13 cellular contexts compared by ENCODE assay signal in the genomic region with DNA sequence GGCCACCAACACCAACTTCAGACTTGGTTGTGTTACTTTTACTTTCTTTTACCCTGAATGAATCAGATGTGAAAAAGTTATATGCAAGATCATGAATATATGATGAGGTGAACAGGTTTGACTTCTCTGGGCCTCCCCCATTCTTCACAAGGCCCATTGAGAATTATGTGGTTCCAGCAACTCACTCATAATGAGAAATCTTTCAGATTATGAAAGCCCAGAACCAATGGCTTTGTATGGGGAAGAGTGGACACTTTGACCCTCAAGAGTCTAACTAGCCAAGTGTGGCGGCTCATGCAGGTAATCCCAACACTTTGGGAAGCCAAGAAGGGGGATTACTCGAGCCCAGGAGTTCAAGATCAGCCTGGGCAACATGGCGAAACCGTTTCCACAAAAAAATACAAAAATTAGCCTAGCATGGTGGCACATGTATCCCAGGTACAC. TPM values are rescaled to one million over a fixed set of nuclear protein-coding genes. Genes with fewer than 3 reads are reported as not detected.
DNase-seq lines count a peak whose midpoint lies in the region; ATAC-seq, FAIRE-seq and TF ChIP-seq lines count a peak whose summit lies in the region.
"Had no signal": no experiment of that assay in that cellular context is flagged by ENCODE, and none has a peak within 500 bp of the region (broad histone marks: within the 10 kb centered on the region; RNA-seq: fewer than 3 reads in every experiment).

No MANE protein-coding gene starts in this region.

- H3K56ac ChIP-seq in H9 (ENCODE audit: insufficient read length, low read depth, low read length): no peak overlapping the region

- no peak overlapping the region for H2AFZ ChIP-seq in H9 (ENCODE audit: low read length)

- H3K4me3 Mint-ChIP-seq in T-helper 17 cell (no peak overlapping the region), H9 (no peak overlapping the region)

- H3K79me1 ChIP-seq in H9 (ENCODE audit: insufficient read depth, low read depth, low read length, poor library complexity, severe bottlenecking): no peaks in the 10 kb centered on the region

- no peak overlapping the region for H3K27ac ChIP-seq in H9 (ENCODE audit: insufficient read length, low read depth, low read length)
- H3K27ac ChIP-seq: heart right ventricle, RWPE1, thyroid gland had no signal

- no peak overlapping the region for H2BK15ac ChIP-seq in H9 (ENCODE audit: low read depth, low read length)

- H3K36me3 Mint-ChIP-seq in T-helper 17 cell (ENCODE audit: low read depth) (no peaks in the 10 kb centered on the region), H9 (ENCODE audit: insufficient read depth in 1 of 3, low read depth in 3 of 3) (no peaks in the 10 kb centered on the region)

- no peaks in the 10 kb centered on the region for H3K9me3 ChIP-seq in T-helper 17 cell (ENCODE audit: control insufficient read depth, low read length, poor library complexity, severe bottlenecking)
- no peaks in the 10 kb centered on the region for H3K9me3 ChIP-seq in H9 (ENCODE audit: control insufficient read depth, low read depth, low read length)
- H3K9me3 ChIP-seq: heart right ventricle, thyroid gland had no signal

- no peak for TF ChIP-seq POLR2A in GM12892 (IDR thresholded peaks at IDR 0.05; ENCODE audit: low read depth, low read length)

- FAIRE-seq in GM12892 (lab: Jason Lieb, UNC): peak; percentile 85
- FAIRE-seq: H1 had no signal

- no peak overlapping the region for H3K9ac ChIP-seq in H9 (ENCODE audit: extremely low read depth, insufficient read length, low read length)

- H3K27ac Mint-ChIP-seq in T-helper 17 cell (peak overlapping the region; percentile 51), H9 (no peak overlapping the region)

- ATAC-seq in GM19035 (IDR thresholded peaks at IDR 0.05; ENCODE audit: unreplicated experiment): peak; percentile 65
- peak; percentile 84 for ATAC-seq in HG02870 (IDR thresholded peaks at IDR 0.05; ENCODE audit: unreplicated experiment)
- ATAC-seq in T-helper 17 cell: no peak
- ATAC-seq: heart right ventricle had no signal

- H4K20me1 ChIP-seq in H9 (ENCODE audit: control insufficient read depth, insufficient read depth, insufficient read length): no peaks in the 10 kb centered on the region

- no peaks in the 10 kb centered on the region for H3K79me2 ChIP-seq in H9 (ENCODE audit: insufficient read depth, low read length)

- TF ChIP-seq CTCF in H9 (conservative IDR thresholded peaks at IDR 0.05): no peak

- H4K5ac ChIP-seq in H9 (ENCODE audit: insufficient read length, low read depth, low read length): no peak overlapping the region

- H2BK12ac ChIP-seq in H9 (ENCODE audit: insufficient read length, low read depth, low read length): no peak overlapping the region

- H2BK5ac ChIP-seq in H9 (ENCODE audit: insufficient read length, low read length): no peak overlapping the region

- no peak overlapping the region for H2BK120ac ChIP-seq in H9 (ENCODE audit: low read depth, low read length, poor library complexity, severe bottlenecking)

- H4K91ac ChIP-seq in H9 (ENCODE audit: insufficient read length, low read depth, low read length): no peak overlapping the region

- no peak overlapping the region for H3K23ac ChIP-seq in H9 (ENCODE audit: insufficient read length, low read depth, low read length)

- H3K4me2 ChIP-seq in H9 (ENCODE audit: insufficient read depth, insufficient read length, low read length): no peak overlapping the region

- no peaks in the 10 kb centered on the region for H3K4me1 ChIP-seq in H9 (ENCODE audit: insufficient read depth, low read length)
- H3K4me1 ChIP-seq: thyroid gland had no signal

- H3K27me3 Mint-ChIP-seq in T-helper 17 cell: no peaks in the 10 kb centered on the region
- H3K27me3 Mint-ChIP-seq in H9 (ENCODE audit: low read depth): no peaks in the 10 kb centered on the region

- intact Hi-C loops in head of caudate nucleus (cut with DNase I): no loop called here

- no peaks in the 10 kb centered on the region for H3K27me3 ChIP-seq in H9 (ENCODE audit: insufficient read depth, low read length)
- H3K27me3 ChIP-seq: heart right ventricle, thyroid gland had no signal

- H3K14ac ChIP-seq in H9 (ENCODE audit: insufficient read depth, low read length): no peak overlapping the region

- H3T11ph ChIP-seq in H9 (ENCODE audit: low read length): no peak overlapping the region

- no peak overlapping the region for H3K18ac ChIP-seq in H9 (ENCODE audit: insufficient read length, low read depth, low read length)

- no peak overlapping the region for H2BK20ac ChIP-seq in H9 (ENCODE audit: low read depth, low read length, poor library complexity, severe bottlenecking)

- no peak overlapping the region for H3K4ac ChIP-seq in H9 (ENCODE audit: low read depth, low read length)

- H3K23me2 ChIP-seq in H9 (ENCODE audit: insufficient read length, low read depth, low read length, poor library complexity, severe bottlenecking): no peaks in the 10 kb centered on the region

- H2AK5ac ChIP-seq in H9 (ENCODE audit: insufficient read length, low read length): no peak overlapping the region

- H4K8ac ChIP-seq in H9 (replicated peaks; ENCODE audit: insufficient read length, low read depth, low read length): no peak overlapping the region

- H3K4me1 Mint-ChIP-seq in T-helper 17 cell (peaks cover 16% of the 10 kb centered on the region), H9 (peaks cover 7 to 8% of the 10 kb centered on the region in 2 experiments)

- H3K9me3 Mint-ChIP-seq in H9: no peaks in the 10 kb centered on the region; a peak in 1 of 5 replicates

- WGBS in H9 (ENCODE audit: extremely low coverage, insufficient read length, low lambda C conversion rate): no CpG with 5 or more reads among the region's 4 CpGs

- DNase-seq in GM12892 (ENCODE audit: insufficient read length) (no peak), T-helper 17 cell (no peak), NOMO-1 treated with dmso at 0.1 percent for 144 hours (lab: John Stamatoyannopoulos, UW; ENCODE audit: unreplicated experiment) (no peak), head of caudate nucleus (no peak), H9 (no peak), SHP77 treated with DMSO at 0.1 percent for 48 hours (lab: John Stamatoyannopoulos, UW) (no peak)
- DNase-seq: heart right ventricle, NCI-H1092, thyroid gland had no signal

RNA-seq across cellular contexts. Expression of a gene that starts 16.1 kb away (rescaled TPM):
- 19.7 TPM for polyA plus RNA-seq in GM12892 (2012; ENCODE audit: missing spikeins)
- total RNA-seq in T-helper 17 cell (10 to 100 TPM; 72.4 to 80.7 TPM), H9 (2021) (3.6 and 4.1 TPM in 2 replicates)

RNA-seq across cellular contexts. Expression of a gene that starts 43.5 kb away (rescaled TPM):
- polyA plus RNA-seq in GM12892 (2012; ENCODE audit: missing spikeins): 8.2 TPM
- 10 to 100 TPM; 42.7 to 65.6 TPM for total RNA-seq in T-helper 17 cell
- total RNA-seq in H9 (2021): 0.09 TPM in 1 of 2 replicates, not detected in the other
- total RNA-seq: H1 had no signal

Comparison
In these comparisons a context has a peak if more than half of its experiments do, and no peak if none do; other contexts are left out.
1. RNA of a gene that starts 16.1 kb away (total RNA-seq): 72.4 to 80.7 TPM in T-helper 17 cell; 3.6 to 4.1 TPM in H9; every median in the first group is over 10 times any median in the second.
2. RNA of a gene that starts 43.5 kb away (total RNA-seq): 42.7 to 65.6 TPM in T-helper 17 cell; 0.09 TPM in H9; every median in the first group is over 10 times any median in the second.